In the genomic region with DNA sequence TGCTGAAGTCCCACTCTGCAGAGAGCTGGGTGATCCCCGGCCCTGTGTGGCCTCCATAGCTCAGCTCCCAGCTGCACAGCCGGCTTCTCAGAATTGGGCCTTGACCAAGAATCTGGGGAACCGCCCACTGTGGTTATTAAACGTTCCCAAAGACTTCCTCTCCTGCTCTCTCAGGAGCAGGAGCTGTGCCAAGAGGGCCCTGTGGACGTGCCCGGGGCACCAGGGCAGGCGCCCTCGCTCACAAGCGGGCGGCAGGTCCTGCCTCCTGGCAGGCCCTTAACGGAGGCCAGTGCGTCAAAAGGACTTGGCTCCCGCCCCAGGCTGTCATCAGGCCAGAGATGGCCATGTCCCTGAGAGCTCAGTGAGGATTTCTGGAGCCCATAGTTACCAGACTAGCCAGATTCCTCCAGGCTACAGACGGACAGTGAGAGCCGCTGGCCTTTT, we compare ENCODE assay signal across 9 cellular contexts.
DNase-seq lines count a peak whose midpoint lies in the region; ATAC-seq and TF ChIP-seq lines count a peak whose summit lies in the region.
"Had no signal": no experiment of that assay in that cellular context is flagged by ENCODE, and none has a peak within 500 bp of the region (broad histone marks: within the 10 kb centered on the region; RNA-seq: fewer than 3 reads in every experiment).

No MANE protein-coding gene starts in this region.

- no peak for TF ChIP-seq CTCF in AG04449 (IDR thresholded peaks at IDR 0.05; ENCODE audit: insufficient read depth, low read length, missing control alignments)
- no peak for TF ChIP-seq CTCF in coronary artery (IDR thresholded peaks at IDR 0.05)

- no peak for ATAC-seq in GM19035 (IDR thresholded peaks at IDR 0.05; ENCODE audit: unreplicated experiment)

- peak; percentile 57 for DNase-seq in AG04449 (ENCODE audit: low read depth, low spot score)
- DNase-seq in NCI-H1105 treated with DMSO at 0.1 percent for 48 hours (lab: John Stamatoyannopoulos, UW) = peak; percentile 82
- peak; percentile 98 for DNase-seq in coronary artery (ENCODE audit: low spot score)
- peak; percentile 96 for DNase-seq in medulla oblongata (ENCODE audit: extremely low spot score)
- DNase-seq in NCI-H2171 (lab: John Stamatoyannopoulos, UW) = no peak
- DNase-seq in NAMALWA (ENCODE audit: low spot score) = no peak
- DNase-seq in NCI-H1930 (lab: John Stamatoyannopoulos, UW) = no peak
- DNase-seq: activated B cell treated with CpG ODN at 0.5 μM for 24 hours had no signal

- no peak overlapping the region for H3K4me3 ChIP-seq in AG04449 (ENCODE audit: low read depth, low read length)
- peak overlapping the region; percentile 40 for H3K4me3 ChIP-seq in coronary artery

- CTCF ChIA-PET in AG04449 (lab: Yijun Ruan, JAX) = interaction anchor here (1.2 to 2.3 kb wide), 7 partner anchors 10 to 426 kb away, joined by 3 to 14 read pairs (median 7); no protein-coding TSS in a partner anchor

- POLR2A ChIA-PET in AG04449 (lab: Yijun Ruan, JAX) = no interaction called here

- peak overlapping the region in 1 of 2 donors; percentile 61 for H3K27ac ChIP-seq in coronary artery

Comparison
In these comparisons a context has a peak if more than half of its experiments do, and no peak if none do; other contexts are left out.
1. DNase-seq: peak in AG04449 (single experiment), NCI-H1105 treated with DMSO at 0.1 percent for 48 hours (single experiment), coronary artery (single experiment) and medulla oblongata (single experiment); none in NCI-H2171 (single experiment), NAMALWA (single experiment) and NCI-H1930 (0 of 2).